1 cellular context compared by ENCODE assay signal in genomic region chr7:135170223-135170997, GRCh38.
A peak's percentile ranks its signal among the peaks of the same experiment; 100 is the strongest.
TF ChIP-seq lines count a peak whose summit lies in the region.

A gene with protein sequence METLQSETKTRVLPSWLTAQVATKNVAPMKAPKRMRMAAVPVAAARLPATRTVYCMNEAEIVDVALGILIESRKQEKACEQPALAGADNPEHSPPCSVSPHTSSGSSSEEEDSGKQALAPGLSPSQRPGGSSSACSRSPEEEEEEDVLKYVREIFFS (minus strand): TSS chr7:135170707. CDS start chr7:135168922, 1,785 bp downstream.

TF ChIP-seq in HepG2, 621 proteins besides CTCF, POLR2A, EP300 and RAD21 (continued from another document and continues in another):
- no peak; the same call in 1 of the 2 replicates for TF ChIP-seq TEF (CRISPR knock-in tag; IDR thresholded peaks at IDR 0.05)
- TF ChIP-seq ZNF10 (CRISPR knock-in tag; IDR thresholded peaks at IDR 0.05; ENCODE audit: borderline replicate concordance, low read depth) = no peak
- TF ChIP-seq SKIL (CRISPR knock-in tag; IDR thresholded peaks at IDR 0.05; ENCODE audit: borderline replicate concordance) = peak; percentile 56; the same call in 1 of the 2 replicates
- TF ChIP-seq JARID2 (CRISPR knock-in tag; IDR thresholded peaks at IDR 0.05; ENCODE audit: insufficient replicate concordance) = no peak
- TF ChIP-seq ZNF576 (CRISPR knock-in tag; IDR thresholded peaks at IDR 0.05) = no peak; the same call in 1 of the 2 replicates
- TF ChIP-seq TBX2 (CRISPR knock-in tag; IDR thresholded peaks at IDR 0.05; ENCODE audit: borderline replicate concordance) = peak; percentile 86
- TF ChIP-seq ZNF431 (CRISPR knock-in tag; IDR thresholded peaks at IDR 0.05; ENCODE audit: borderline replicate concordance, low read depth) = 0 out of 2 replicates have a peak, but pooled peaks have one; percentile 76
- TF ChIP-seq, protein P1, sequence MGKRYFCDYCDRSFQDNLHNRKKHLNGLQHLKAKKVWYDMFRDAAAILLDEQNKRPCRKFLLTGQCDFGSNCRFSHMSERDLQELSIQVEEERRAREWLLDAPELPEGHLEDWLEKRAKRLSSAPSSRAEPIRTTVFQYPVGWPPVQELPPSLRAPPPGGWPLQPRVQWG (CRISPR knock-in tag; IDR thresholded peaks at IDR 0.05; ENCODE audit: borderline replicate concordance, low read depth) = no peak
- TF ChIP-seq, protein P2, sequence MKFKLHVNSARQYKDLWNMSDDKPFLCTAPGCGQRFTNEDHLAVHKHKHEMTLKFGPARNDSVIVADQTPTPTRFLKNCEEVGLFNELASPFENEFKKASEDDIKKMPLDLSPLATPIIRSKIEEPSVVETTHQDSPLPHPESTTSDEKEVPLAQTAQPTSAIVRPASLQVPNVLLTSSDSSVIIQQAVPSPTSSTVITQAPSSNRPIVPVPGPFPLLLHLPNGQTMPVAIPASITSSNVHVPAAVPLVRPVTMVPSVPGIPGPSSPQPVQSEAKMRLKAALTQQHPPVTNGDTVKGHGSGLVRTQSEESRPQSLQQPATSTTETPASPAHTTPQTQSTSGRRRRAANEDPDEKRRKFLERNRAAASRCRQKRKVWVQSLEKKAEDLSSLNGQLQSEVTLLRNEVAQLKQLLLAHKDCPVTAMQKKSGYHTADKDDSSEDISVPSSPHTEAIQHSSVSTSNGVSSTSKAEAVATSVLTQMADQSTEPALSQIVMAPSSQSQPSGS (CRISPR knock-in tag; IDR thresholded peaks at IDR 0.05) = peak; percentile 73; the same call in 1 of the 2 replicates
- TF ChIP-seq, protein P3, sequence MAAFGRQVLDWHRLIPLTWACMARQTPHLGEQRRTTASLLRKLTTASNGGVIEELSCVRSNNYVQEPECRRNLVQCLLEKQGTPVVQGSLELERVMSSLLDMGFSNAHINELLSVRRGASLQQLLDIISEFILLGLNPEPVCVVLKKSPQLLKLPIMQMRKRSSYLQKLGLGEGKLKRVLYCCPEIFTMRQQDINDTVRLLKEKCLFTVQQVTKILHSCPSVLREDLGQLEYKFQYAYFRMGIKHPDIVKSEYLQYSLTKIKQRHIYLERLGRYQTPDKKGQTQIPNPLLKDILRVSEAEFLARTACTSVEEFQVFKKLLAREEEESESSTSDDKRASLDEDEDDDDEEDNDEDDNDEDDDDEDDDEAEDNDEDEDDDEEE (CRISPR knock-in tag; IDR thresholded peaks at IDR 0.05) = peak; percentile 93
- TF ChIP-seq ARNT (IDR thresholded peaks at IDR 0.05) = no peak
- TF ChIP-seq, protein P4, sequence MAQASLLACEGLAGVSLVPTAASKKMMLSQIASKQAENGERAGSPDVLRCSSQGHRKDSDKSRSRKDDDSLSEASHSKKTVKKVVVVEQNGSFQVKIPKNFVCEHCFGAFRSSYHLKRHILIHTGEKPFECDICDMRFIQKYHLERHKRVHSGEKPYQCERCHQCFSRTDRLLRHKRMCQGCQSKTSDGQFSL (CRISPR knock-in tag; IDR thresholded peaks at IDR 0.05) = no peak
- TF ChIP-seq JUNB (CRISPR knock-in tag; IDR thresholded peaks at IDR 0.05; ENCODE audit: borderline replicate concordance) = 0 out of 2 replicates have a peak, but pooled peaks have one; percentile 19
- peak; percentile 21; the same call in 1 of the 2 replicates for TF ChIP-seq ZNF224 (CRISPR knock-in tag; IDR thresholded peaks at IDR 0.05)
- TF ChIP-seq ISX (CRISPR knock-in tag; conservative IDR thresholded peaks at IDR 0.05) = 0 out of 2 replicates have a peak, but pooled peaks have one; percentile 54
- TF ChIP-seq, protein P5, sequence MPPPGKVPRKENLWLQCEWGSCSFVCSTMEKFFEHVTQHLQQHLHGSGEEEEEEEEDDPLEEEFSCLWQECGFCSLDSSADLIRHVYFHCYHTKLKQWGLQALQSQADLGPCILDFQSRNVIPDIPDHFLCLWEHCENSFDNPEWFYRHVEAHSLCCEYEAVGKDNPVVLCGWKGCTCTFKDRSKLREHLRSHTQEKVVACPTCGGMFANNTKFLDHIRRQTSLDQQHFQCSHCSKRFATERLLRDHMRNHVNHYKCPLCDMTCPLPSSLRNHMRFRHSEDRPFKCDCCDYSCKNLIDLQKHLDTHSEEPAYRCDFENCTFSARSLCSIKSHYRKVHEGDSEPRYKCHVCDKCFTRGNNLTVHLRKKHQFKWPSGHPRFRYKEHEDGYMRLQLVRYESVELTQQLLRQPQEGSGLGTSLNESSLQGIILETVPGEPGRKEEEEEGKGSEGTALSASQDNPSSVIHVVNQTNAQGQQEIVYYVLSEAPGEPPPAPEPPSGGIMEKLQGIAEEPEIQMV (CRISPR knock-in tag; IDR thresholded peaks at IDR 0.05; ENCODE audit: low read depth) = peak; percentile 91
- no peak; the same call in 1 of the 2 replicates for TF ChIP-seq TOPORS (CRISPR knock-in tag; IDR thresholded peaks at IDR 0.05)
- TF ChIP-seq, protein P6, sequence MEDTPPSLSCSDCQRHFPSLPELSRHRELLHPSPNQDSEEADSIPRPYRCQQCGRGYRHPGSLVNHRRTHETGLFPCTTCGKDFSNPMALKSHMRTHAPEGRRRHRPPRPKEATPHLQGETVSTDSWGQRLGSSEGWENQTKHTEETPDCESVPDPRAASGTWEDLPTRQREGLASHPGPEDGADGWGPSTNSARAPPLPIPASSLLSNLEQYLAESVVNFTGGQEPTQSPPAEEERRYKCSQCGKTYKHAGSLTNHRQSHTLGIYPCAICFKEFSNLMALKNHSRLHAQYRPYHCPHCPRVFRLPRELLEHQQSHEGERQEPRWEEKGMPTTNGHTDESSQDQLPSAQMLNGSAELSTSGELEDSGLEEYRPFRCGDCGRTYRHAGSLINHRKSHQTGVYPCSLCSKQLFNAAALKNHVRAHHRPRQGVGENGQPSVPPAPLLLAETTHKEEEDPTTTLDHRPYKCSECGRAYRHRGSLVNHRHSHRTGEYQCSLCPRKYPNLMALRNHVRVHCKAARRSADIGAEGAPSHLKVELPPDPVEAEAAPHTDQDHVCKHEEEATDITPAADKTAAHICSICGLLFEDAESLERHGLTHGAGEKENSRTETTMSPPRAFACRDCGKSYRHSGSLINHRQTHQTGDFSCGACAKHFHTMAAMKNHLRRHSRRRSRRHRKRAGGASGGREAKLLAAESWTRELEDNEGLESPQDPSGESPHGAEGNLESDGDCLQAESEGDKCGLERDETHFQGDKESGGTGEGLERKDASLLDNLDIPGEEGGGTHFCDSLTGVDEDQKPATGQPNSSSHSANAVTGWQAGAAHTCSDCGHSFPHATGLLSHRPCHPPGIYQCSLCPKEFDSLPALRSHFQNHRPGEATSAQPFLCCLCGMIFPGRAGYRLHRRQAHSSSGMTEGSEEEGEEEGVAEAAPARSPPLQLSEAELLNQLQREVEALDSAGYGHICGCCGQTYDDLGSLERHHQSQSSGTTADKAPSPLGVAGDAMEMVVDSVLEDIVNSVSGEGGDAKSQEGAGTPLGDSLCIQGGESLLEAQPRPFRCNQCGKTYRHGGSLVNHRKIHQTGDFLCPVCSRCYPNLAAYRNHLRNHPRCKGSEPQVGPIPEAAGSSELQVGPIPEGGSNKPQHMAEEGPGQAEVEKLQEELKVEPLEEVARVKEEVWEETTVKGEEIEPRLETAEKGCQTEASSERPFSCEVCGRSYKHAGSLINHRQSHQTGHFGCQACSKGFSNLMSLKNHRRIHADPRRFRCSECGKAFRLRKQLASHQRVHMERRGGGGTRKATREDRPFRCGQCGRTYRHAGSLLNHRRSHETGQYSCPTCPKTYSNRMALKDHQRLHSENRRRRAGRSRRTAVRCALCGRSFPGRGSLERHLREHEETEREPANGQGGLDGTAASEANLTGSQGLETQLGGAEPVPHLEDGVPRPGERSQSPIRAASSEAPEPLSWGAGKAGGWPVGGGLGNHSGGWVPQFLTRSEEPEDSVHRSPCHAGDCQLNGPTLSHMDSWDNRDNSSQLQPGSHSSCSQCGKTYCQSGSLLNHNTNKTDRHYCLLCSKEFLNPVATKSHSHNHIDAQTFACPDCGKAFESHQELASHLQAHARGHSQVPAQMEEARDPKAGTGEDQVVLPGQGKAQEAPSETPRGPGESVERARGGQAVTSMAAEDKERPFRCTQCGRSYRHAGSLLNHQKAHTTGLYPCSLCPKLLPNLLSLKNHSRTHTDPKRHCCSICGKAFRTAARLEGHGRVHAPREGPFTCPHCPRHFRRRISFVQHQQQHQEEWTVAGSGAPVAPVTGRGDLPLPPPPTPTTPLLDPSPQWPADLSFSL (CRISPR knock-in tag; IDR thresholded peaks at IDR 0.05) = no peak
- TF ChIP-seq ZNF24 (IDR thresholded peaks at IDR 0.05) = no peak
- TF ChIP-seq ZNF234 (CRISPR knock-in tag; conservative IDR thresholded peaks at IDR 0.05) = peak; percentile 62; the same call in 1 of the 2 replicates
- peak; percentile 45; the same call in 1 of the 2 replicates for TF ChIP-seq CHD2 (IDR thresholded peaks at IDR 0.05; ENCODE audit: low read depth, low read length)
- TF ChIP-seq SP1 (IDR thresholded peaks at IDR 0.05) = no peak
- TF ChIP-seq SP1 (CRISPR knock-in tag; IDR thresholded peaks at IDR 0.05) = peak; percentile 70
- TF ChIP-seq NONO (IDR thresholded peaks at IDR 0.05) = no peak
- TF ChIP-seq NONO (CRISPR knock-in tag; conservative IDR thresholded peaks at IDR 0.05) = peak; percentile 95
- TF ChIP-seq ZNF225 (CRISPR knock-in tag; IDR thresholded peaks at IDR 0.05) = peak; percentile 34; the same call in 1 of the 2 replicates
- no peak for TF ChIP-seq FLYWCH1 (CRISPR knock-in tag; IDR thresholded peaks at IDR 0.05)
- no peak for TF ChIP-seq ZNF282 (IDR thresholded peaks at IDR 0.05; ENCODE audit: partially characterized antibody)
- peak; percentile 94; the same call in 1 of the 2 replicates for TF ChIP-seq KDM2A (CRISPR knock-in tag; IDR thresholded peaks at IDR 0.05; ENCODE audit: borderline replicate concordance, low read depth)
- TF ChIP-seq, protein P7, sequence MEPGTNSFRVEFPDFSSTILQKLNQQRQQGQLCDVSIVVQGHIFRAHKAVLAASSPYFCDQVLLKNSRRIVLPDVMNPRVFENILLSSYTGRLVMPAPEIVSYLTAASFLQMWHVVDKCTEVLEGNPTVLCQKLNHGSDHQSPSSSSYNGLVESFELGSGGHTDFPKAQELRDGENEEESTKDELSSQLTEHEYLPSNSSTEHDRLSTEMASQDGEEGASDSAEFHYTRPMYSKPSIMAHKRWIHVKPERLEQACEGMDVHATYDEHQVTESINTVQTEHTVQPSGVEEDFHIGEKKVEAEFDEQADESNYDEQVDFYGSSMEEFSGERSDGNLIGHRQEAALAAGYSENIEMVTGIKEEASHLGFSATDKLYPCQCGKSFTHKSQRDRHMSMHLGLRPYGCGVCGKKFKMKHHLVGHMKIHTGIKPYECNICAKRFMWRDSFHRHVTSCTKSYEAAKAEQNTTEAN (CRISPR knock-in tag; conservative IDR thresholded peaks at IDR 0.05) = peak; percentile 79
- TF ChIP-seq ZNF629 (CRISPR knock-in tag; conservative IDR thresholded peaks at IDR 0.05) = no peak; the same call in 1 of the 2 replicates
- TF ChIP-seq, protein P8, sequence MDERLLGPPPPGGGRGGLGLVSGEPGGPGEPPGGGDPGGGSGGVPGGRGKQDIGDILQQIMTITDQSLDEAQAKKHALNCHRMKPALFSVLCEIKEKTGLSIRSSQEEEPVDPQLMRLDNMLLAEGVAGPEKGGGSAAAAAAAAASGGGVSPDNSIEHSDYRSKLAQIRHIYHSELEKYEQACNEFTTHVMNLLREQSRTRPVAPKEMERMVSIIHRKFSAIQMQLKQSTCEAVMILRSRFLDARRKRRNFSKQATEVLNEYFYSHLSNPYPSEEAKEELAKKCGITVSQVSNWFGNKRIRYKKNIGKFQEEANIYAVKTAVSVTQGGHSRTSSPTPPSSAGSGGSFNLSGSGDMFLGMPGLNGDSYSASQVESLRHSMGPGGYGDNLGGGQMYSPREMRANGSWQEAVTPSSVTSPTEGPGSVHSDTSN (CRISPR knock-in tag; IDR thresholded peaks at IDR 0.05) = no peak
- no peak for TF ChIP-seq ZNF260 (CRISPR knock-in tag; IDR thresholded peaks at IDR 0.05; ENCODE audit: borderline replicate concordance, low read depth)
- TF ChIP-seq, protein P9, sequence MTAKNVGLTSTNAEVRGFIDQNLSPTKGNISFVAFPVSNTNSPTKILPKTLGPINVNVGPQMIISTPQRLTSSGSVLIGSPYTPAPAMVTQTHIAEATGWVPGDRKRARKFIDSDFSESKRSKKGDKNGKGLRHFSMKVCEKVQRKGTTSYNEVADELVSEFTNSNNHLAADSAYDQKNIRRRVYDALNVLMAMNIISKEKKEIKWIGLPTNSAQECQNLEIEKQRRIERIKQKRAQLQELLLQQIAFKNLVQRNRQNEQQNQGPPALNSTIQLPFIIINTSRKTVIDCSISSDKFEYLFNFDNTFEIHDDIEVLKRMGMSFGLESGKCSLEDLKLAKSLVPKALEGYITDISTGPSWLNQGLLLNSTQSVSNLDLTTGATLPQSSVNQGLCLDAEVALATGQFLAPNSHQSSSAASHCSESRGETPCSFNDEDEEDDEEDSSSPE (CRISPR knock-in tag; IDR thresholded peaks at IDR 0.05) = peak; percentile 76
- TF ChIP-seq SNAPC2 (CRISPR knock-in tag; IDR thresholded peaks at IDR 0.05) = peak; percentile 55; the same call in 1 of the 2 replicates
- TF ChIP-seq IRF2 (CRISPR knock-in tag; IDR thresholded peaks at IDR 0.05) = peak; percentile 65
- TF ChIP-seq, protein P10, sequence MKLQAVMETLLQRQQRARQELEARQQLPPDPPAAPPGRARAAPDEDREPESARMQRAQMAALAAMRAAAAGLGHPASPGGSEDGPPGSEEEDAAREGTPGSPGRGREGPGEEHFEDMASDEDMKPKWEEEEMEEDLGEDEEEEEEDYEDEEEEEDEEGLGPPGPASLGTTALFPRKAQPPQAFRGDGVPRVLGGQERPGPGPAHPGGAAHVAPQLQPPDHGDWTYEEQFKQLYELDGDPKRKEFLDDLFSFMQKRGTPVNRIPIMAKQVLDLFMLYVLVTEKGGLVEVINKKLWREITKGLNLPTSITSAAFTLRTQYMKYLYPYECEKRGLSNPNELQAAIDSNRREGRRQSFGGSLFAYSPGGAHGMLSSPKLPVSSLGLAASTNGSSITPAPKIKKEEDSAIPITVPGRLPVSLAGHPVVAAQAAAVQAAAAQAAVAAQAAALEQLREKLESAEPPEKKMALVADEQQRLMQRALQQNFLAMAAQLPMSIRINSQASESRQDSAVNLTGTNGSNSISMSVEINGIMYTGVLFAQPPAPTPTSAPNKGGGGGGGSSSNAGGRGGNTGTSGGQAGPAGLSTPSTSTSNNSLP (IDR thresholded peaks at IDR 0.05; ENCODE audit: low read depth, low read length) = no peak
